In the genomic region with DNA sequence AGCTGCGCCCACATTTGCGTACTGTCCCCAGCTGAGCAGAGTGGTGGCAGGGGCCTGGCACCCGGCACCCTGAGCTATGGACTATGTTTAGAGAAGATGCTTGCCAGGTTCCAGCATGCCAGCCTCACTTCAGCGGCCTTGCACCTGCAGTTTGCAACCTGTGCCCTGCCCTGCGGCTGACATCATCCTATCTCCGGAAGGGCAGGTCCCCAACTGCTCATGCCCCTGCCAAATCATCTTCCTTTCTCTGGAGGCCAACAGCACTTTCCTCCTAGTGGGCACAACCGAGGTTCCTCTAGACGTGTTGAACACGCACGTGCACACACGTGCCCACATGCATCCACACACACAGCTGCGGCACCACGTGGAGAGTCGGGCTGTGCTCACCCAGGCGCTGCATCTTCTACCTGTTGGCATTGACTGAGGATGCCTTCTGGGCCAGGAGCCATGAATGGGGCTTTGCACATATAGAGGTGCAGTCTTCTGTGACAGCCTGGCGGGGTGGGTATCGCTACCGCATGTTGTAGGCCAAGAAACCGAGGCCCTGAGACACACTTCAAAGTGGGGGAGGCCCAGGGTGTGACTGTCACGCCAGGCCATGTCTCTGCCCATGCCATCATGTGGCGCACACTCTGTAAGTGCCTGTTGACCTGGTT, we compare ENCODE assay signal across 22 cellular contexts. TPM values are rescaled to one million over a fixed set of nuclear protein-coding genes. Genes with fewer than 3 reads are reported as not detected.
DNase-seq lines count a peak whose midpoint lies in the region; ATAC-seq, FAIRE-seq and TF ChIP-seq lines count a peak whose summit lies in the region.
"Had no signal": no experiment of that assay in that cellular context is flagged by ENCODE, and none has a peak within 500 bp of the region (broad histone marks: within the 10 kb centered on the region; RNA-seq: fewer than 3 reads in every experiment).

No MANE protein-coding gene starts in this region.

- in situ Hi-C loops in K562 (cut with MboI), result no loop called here

- TF ChIP-seq RAD21 in K562 (CRISPR knock-in tag; conservative IDR thresholded peaks at IDR 0.05 in 1 of 2, IDR thresholded peaks at IDR 0.05 in 1 of 2), result no peak

- POLR2A ChIA-PET in HEK293T (lab: Yijun Ruan, JAX), result no interaction called here
- POLR2A ChIA-PET in K562 (lab: Yijun Ruan, JAX), result interaction anchor here (0.6 to 3.0 kb wide), 2 partner anchors 10 to 33 kb away, joined by 6 to 8 read pairs; no protein-coding TSS in a partner anchor

- no peaks in the 10 kb centered on the region for H3K9me1 ChIP-seq in K562 (ENCODE audit: control insufficient read depth, insufficient read depth, low read length)

- no TSS peak for BruUV-seq in K562 (replicated peaks; lab: Mats Ljungman, UMichigan)

- H3K4me1 ChIP-seq in K562 (replicated peaks in 1 of 2; ENCODE audit: control insufficient read depth in 2 of 2, insufficient read depth in 2 of 2, low read length in 2 of 2) (no peaks in the 10 kb centered on the region), neuronal stem cell (ENCODE audit: control insufficient read depth in 2 of 2, insufficient read depth in 1 of 2, low read depth in 1 of 2, low read length in 2 of 2) (peaks cover 0 to 12% of the 10 kb centered on the region in 2 donors), osteoblast (ENCODE audit: insufficient read depth, low read length) (no peaks in the 10 kb centered on the region)
- H3K4me1 ChIP-seq: BLaER1 had no signal

- H3K23ac ChIP-seq in neuronal stem cell (ENCODE audit: low read depth, low read length, poor library complexity), result peak overlapping the region; percentile 61

- H3K27me3 ChIP-seq in K562 (ENCODE audit: control insufficient read depth in 2 of 2, insufficient read depth in 2 of 2, low read length in 2 of 2) (peaks cover 65 to 80% of the 10 kb centered on the region in 2 experiments), neuronal stem cell (ENCODE audit: control insufficient read depth in 3 of 3, insufficient read depth in 3 of 3, low read depth in 1 of 3, low read length in 3 of 3) (peaks cover 0 to 26% (median 2%) of the 10 kb centered on the region in 3 experiments), osteoblast (ENCODE audit: insufficient read depth, low read length) (peaks cover 2% of the 10 kb centered on the region)

- no peaks in the 10 kb centered on the region for H3K36me3 ChIP-seq in K562 (ENCODE audit: control insufficient read depth, insufficient read depth, low read length)
- peaks cover 0 to 9% of the 10 kb centered on the region in 2 donors for H3K36me3 ChIP-seq in neuronal stem cell (replicated peaks in 1 of 2; ENCODE audit: control insufficient read depth in 2 of 2, insufficient read depth in 2 of 2, low read length in 2 of 2)
- H3K36me3 ChIP-seq in osteoblast (ENCODE audit: insufficient read depth, low read length), result no peaks in the 10 kb centered on the region
- H3K36me3 ChIP-seq: BLaER1 had no signal

- no peak overlapping the region for H4K91ac ChIP-seq in neuronal stem cell (ENCODE audit: low read depth, low read length, poor library complexity)

- H3K4me3 ChIP-seq in K562 (no peak overlapping the region), neuronal stem cell (ENCODE audit: low read length in 2 of 2) (no peak overlapping the region), osteoblast (ENCODE audit: insufficient read depth, low read length) (no peak overlapping the region)
- H3K4me3 ChIP-seq: BLaER1 had no signal

- H3K9me3 ChIP-seq in K562 (replicated peaks; ENCODE audit: control insufficient read depth, insufficient read depth, low read depth, low read length) (no peaks in the 10 kb centered on the region), neuronal stem cell (replicated peaks in 1 of 2; ENCODE audit: control insufficient read depth in 2 of 2, insufficient read depth in 1 of 2, low read depth in 1 of 2, low read length in 2 of 2) (peaks cover 0 to 14% of the 10 kb centered on the region in 2 donors), osteoblast (ENCODE audit: low read depth, low read length) (no peaks in the 10 kb centered on the region)
- H3K9me3 ChIP-seq: BLaER1, SK-N-SH had no signal

- H3K79me1 ChIP-seq in neuronal stem cell (ENCODE audit: low read depth, low read length), result no peaks in the 10 kb centered on the region

- no peak overlapping the region for H2BK15ac ChIP-seq in neuronal stem cell (ENCODE audit: low read length)

- H3K27ac ChIP-seq in K562 (ENCODE audit: extremely low read depth, low read depth, low read length), result no peak overlapping the region
- no peak overlapping the region for H3K27ac ChIP-seq in neuronal stem cell (replicated peaks; ENCODE audit: low read length)
- H3K27ac ChIP-seq in osteoblast (ENCODE audit: low read depth, low read length), result no peak overlapping the region
- H3K27ac ChIP-seq: BLaER1 had no signal

- no peak for FAIRE-seq in K562 (lab: Jason Lieb, UNC)
- FAIRE-seq: GM18507, H1 had no signal

- H2AFZ ChIP-seq in K562 (ENCODE audit: low read depth, low read length) (no peak overlapping the region), neuronal stem cell (ENCODE audit: low read length) (no peak overlapping the region), osteoblast (ENCODE audit: low read length) (no peak overlapping the region)

- no peak overlapping the region for H2AK5ac ChIP-seq in neuronal stem cell (ENCODE audit: low read depth, low read length)

- CTCF ChIA-PET in HEK293T (lab: Yijun Ruan, JAX), result interaction anchor here (1.1 kb wide), 1 partner anchor 8 kb away, joined by 3 read pairs; no protein-coding TSS in a partner anchor
- CTCF ChIA-PET in K562 (lab: Yijun Ruan, JAX; ENCODE audit: low intra/inter-chr PET ratio), result no interaction called here

- intact Hi-C loops in K562 (cut with micrococcal nuclease), result no loop called here

- ATAC-seq in K562 (no peak), GM19351 (IDR thresholded peaks at IDR 0.05; ENCODE audit: unreplicated experiment) (no peak), HG03025 (IDR thresholded peaks at IDR 0.05; ENCODE audit: low FRiP score, unreplicated experiment) (no peak)
- ATAC-seq: HCT116 had no signal

- H4K20me1 ChIP-seq in K562 (replicated peaks; ENCODE audit: control insufficient read depth, insufficient read depth, low read length), result peaks cover 8% of the 10 kb centered on the region; the same call in 1 of the 2 replicates
- H4K20me1 ChIP-seq in osteoblast (ENCODE audit: insufficient read depth, low read length), result no peaks in the 10 kb centered on the region

- H3K9ac ChIP-seq in K562 (ENCODE audit: insufficient read depth in 1 of 2, low read depth in 2 of 2, low read length in 2 of 2), result no peak overlapping the region
- no peak overlapping the region for H3K9ac ChIP-seq in neuronal stem cell (ENCODE audit: low read depth, low read length, poor library complexity)
- H3K9ac ChIP-seq: BLaER1, SK-N-SH had no signal

- TF ChIP-seq POLR2A in K562 (conservative IDR thresholded peaks at IDR 0.05), result no peak

- 3% methylated on average over 21 of the region's 21 CpGs for WGBS in K562 (ENCODE audit: insufficient coverage, low coverage, missing lambda C conversion rate)
- no CpG with 5 or more reads among the region's 21 CpGs for WGBS in neuronal stem cell (ENCODE audit: extremely low coverage in 2 of 2, insufficient read length in 2 of 2, insufficient replicate concordance in 1 of 2), 2 donors

- H2BK5ac ChIP-seq in neuronal stem cell (ENCODE audit: low read length), result no peak overlapping the region

- H3K4ac ChIP-seq in neuronal stem cell (ENCODE audit: low read length), result no peak overlapping the region

- TF ChIP-seq EP300 in K562 (IDR thresholded peaks at IDR 0.05; ENCODE audit: low read length), result no peak

- H3K4me2 ChIP-seq in K562 (ENCODE audit: insufficient read depth, low read length) (no peak overlapping the region), neuronal stem cell (ENCODE audit: insufficient read depth, low read length, poor library complexity, severe bottlenecking) (no peak overlapping the region), osteoblast (ENCODE audit: insufficient read depth, low read length) (no peak overlapping the region)
- H3K4me2 ChIP-seq: BLaER1, SK-N-SH had no signal

- H4K8ac ChIP-seq in neuronal stem cell (ENCODE audit: low read depth, low read length), result no peak overlapping the region

- TF ChIP-seq CTCF in K562 (IDR thresholded peaks at IDR 0.05 in 2 of 3, conservative IDR thresholded peaks at IDR 0.05 in 1 of 3; ENCODE audit: insufficient read depth in 2 of 3, low read depth in 1 of 3, low read length in 3 of 3) (no peak), osteoblast (IDR thresholded peaks at IDR 0.05; ENCODE audit: extremely low read depth, low read depth, low read length) (no peak)

- H3K79me2 ChIP-seq in K562 (ENCODE audit: control insufficient read depth, insufficient read depth, low read length) (no peaks in the 10 kb centered on the region), osteoblast (ENCODE audit: insufficient read depth, low read length) (no peaks in the 10 kb centered on the region)

- H3K14ac ChIP-seq in neuronal stem cell (ENCODE audit: low read length), result no peak overlapping the region

- H3K18ac ChIP-seq in neuronal stem cell (ENCODE audit: low read length), result peak overlapping the region; percentile 23

- no peak overlapping the region for H2BK120ac ChIP-seq in neuronal stem cell (ENCODE audit: low read depth, low read length)

- DNase-seq in COLO668 (lab: John Stamatoyannopoulos, UW; ENCODE audit: unreplicated experiment) (peak; percentile 7), HEK293T (ENCODE audit: extremely low spot score) (no peak), K562 (ENCODE audit: extremely low read depth in 1 of 4, low spot score in 3 of 4) (no peak), neuronal stem cell (ENCODE audit: low spot score) (no peak), osteoblast (ENCODE audit: insufficient read length, low spot score, missing footprints) (no peak)
- DNase-seq: CD4-positive, alpha-beta memory T cell; GDM1; Kasumi-1; NCI-H1694 treated with DMSO at 0.1 percent for 48 hours; NCI-H226; NCI-H524 treated with DMSO at 0.1 percent for 48 hours; NCI-H82; OCI-M1; SHP77 treated with DMSO at 0.1 percent for 48 hours; SK-N-SH had no signal

- H2BK12ac ChIP-seq in neuronal stem cell (ENCODE audit: low read length), result no peak overlapping the region

RNA-seq across cellular contexts. Expression of gene CNPY1, which starts 24.5 kb away (rescaled TPM):
- not detected in 2 replicates for total RNA-seq in K562 (2011; cell fraction: chromatin; rRNA removed; ENCODE audit: low replicate concordance)
- total RNA-seq in K562 (2011; cell fraction: nucleolus; rRNA removed), result not detected in 2 replicates
- not detected in 2 replicates for total RNA-seq in K562 (2011; cell fraction: nucleoplasm; rRNA removed)
- not detected in 2 replicates for total RNA-seq in K562 (2014; rRNA removed)
- total RNA-seq in K562 (2014; rRNA removed; fragmentation: Illumina TruSeq; extraction: Trizol), result not detected in 2 replicates
- not detected in 2 replicates for total RNA-seq in K562 (2015; rRNA removed; fragmentation: Illumina TruSeq; extraction: Trizol)
- total RNA-seq in K562 (2021), result not detected in 2 replicates
- polyA plus RNA-seq in K562 (2011; rRNA removed), result not detected in 2 replicates
- polyA plus RNA-seq in K562 (2011; cell fraction: cytosol; rRNA removed), result not detected in 2 replicates
- not detected in 2 replicates for polyA plus RNA-seq in K562 (2011; cell fraction: nucleus; rRNA removed)
- polyA plus RNA-seq in K562 (2012), result not detected in 2 replicates
- not detected in 2 replicates for polyA plus RNA-seq in K562 (2014; fragmentation: Illumina TruSeq; extraction: Trizol)
- not detected for polyA plus RNA-seq in K562 (2014; fragmentation: Nextera tagmentation; extraction: Ambion mirVana)
- polyA plus RNA-seq in K562 (2014; rRNA removed), result not detected in 2 replicates
- not detected in 2 replicates for polyA minus RNA-seq in K562 (2011; rRNA and poly(A)+ RNA removed)
- polyA minus RNA-seq in K562 (2011; cell fraction: cytosol; rRNA and poly(A)+ RNA removed), result not detected in 2 replicates
- polyA minus RNA-seq in K562 (2011; cell fraction: nucleus; rRNA and poly(A)+ RNA removed), result not detected in 2 replicates
- not detected for polyA plus RNA-seq in neuronal stem cell (2013, experiment 1 of 2)
- not detected for polyA plus RNA-seq in neuronal stem cell (2013, experiment 2 of 2)
- total RNA-seq in osteoblast, result not detected in 2 replicates
- total RNA-seq: CD4-positive, alpha-beta memory T cell; H1; MCF 10A had no signal
- polyA plus RNA-seq: CD4-positive, alpha-beta memory T cell; H1; SK-N-SH had no signal
